Comparison of ENCODE assay signal across 7 cellular contexts in genomic region chr16:30844671-30845449, GRCh38. TPM values are rescaled to one million over a fixed set of nuclear protein-coding genes. Genes with fewer than 3 reads are reported as not detected.
A peak's percentile ranks its signal among the peaks of the same experiment; 100 is the strongest.
DNase-seq lines count a peak whose midpoint lies in the region; FAIRE-seq and TF ChIP-seq lines count a peak whose summit lies in the region.

No MANE protein-coding gene starts in this region.

- no peaks in the 10 kb centered on the region for H3K9me3 Mint-ChIP-seq in activated T-helper 2 cell treated with anti-CD3 and anti-CD28 coated beads, Interferon-gamma antibody, Interleukin-2, Interleukin-4, amounts not matched to agents 10 μg/mL and 5 μg/mL and 100 μg/mL, durations not matched to agents 14 hours and 24 hours and 36 hours

- peaks cover 10% of the 10 kb centered on the region for H3K4me1 Mint-ChIP-seq in activated T-helper 2 cell treated with anti-CD3 and anti-CD28 coated beads, Interferon-gamma antibody, Interleukin-2, Interleukin-4, amounts not matched to agents 10 μg/mL and 5 μg/mL and 100 μg/mL, durations not matched to agents 14 hours and 24 hours and 36 hours (ENCODE audit: low read depth)

- no peaks in the 10 kb centered on the region for H3K36me3 Mint-ChIP-seq in activated T-helper 2 cell treated with anti-CD3 and anti-CD28 coated beads, Interferon-gamma antibody, Interleukin-2, Interleukin-4, amounts not matched to agents 10 μg/mL and 5 μg/mL and 100 μg/mL, durations not matched to agents 14 hours and 24 hours and 36 hours (ENCODE audit: low read depth)

- DNase-seq in GM18507 (ENCODE audit: extremely low spot score, insufficient read length, low read depth) (peak; percentile 67), LoVo (ENCODE audit: low spot score) (peak; percentile 76), foreskin fibroblast (peak; percentile 80 to 95), non-pigmented ciliary epithelial cell (ENCODE audit: low read depth) (peak; percentile 61)
- DNase-seq in activated T-helper 2 cell treated with anti-CD3 and anti-CD28 coated beads, Interferon-gamma antibody, Interleukin-2, Interleukin-4, amounts not matched to agents 10 μg/mL and 5 μg/mL and 100 μg/mL, durations not matched to agents 14 hours and 24 hours and 36 hours (ENCODE audit: low spot score) = peak; percentile 74

- peak overlapping the region; percentile 40 for H3K27ac Mint-ChIP-seq in activated T-helper 2 cell treated with anti-CD3 and anti-CD28 coated beads, Interferon-gamma antibody, Interleukin-2, Interleukin-4, amounts not matched to agents 10 μg/mL and 5 μg/mL and 100 μg/mL, durations not matched to agents 14 hours and 24 hours and 36 hours

- H3K4me1 ChIP-seq in subcutaneous abdominal adipose tissue (ENCODE audit: control insufficient read depth in 5 of 5, insufficient read depth in 5 of 5, low read length in 5 of 5) = peaks cover 5 to 10% (median 8%) of the 10 kb centered on the region in 5 donors

- intact Hi-C loops in activated T-helper 2 cell treated with anti-CD3 and anti-CD28 coated beads, Interferon-gamma antibody, Interleukin-2, Interleukin-4, amounts not matched to agents 10 μg/mL and 5 μg/mL and 100 μg/mL, durations not matched to agents 14 hours and 24 hours and 36 hours (cut with micrococcal nuclease) = loop anchor here (1.0 to 2.0 kb wide), 4 partner anchors 30 to 97 kb away; no protein-coding TSS in a partner anchor

- no peaks in the 10 kb centered on the region for H3K27me3 Mint-ChIP-seq in activated T-helper 2 cell treated with anti-CD3 and anti-CD28 coated beads, Interferon-gamma antibody, Interleukin-2, Interleukin-4, amounts not matched to agents 10 μg/mL and 5 μg/mL and 100 μg/mL, durations not matched to agents 14 hours and 24 hours and 36 hours (ENCODE audit: low read depth)

- no peaks in the 10 kb centered on the region for H3K9me3 ChIP-seq in subcutaneous abdominal adipose tissue (ENCODE audit: control insufficient read depth in 5 of 5, low read length in 5 of 5)

- H3K9ac ChIP-seq in subcutaneous abdominal adipose tissue (ENCODE audit: low read length in 5 of 5) = peak overlapping the region in 2 of 5 donors; percentile 22 to 48

- TF ChIP-seq CTCF in foreskin fibroblast (IDR thresholded peaks at IDR 0.05; ENCODE audit: low read depth, low read length) = peak; percentile 89

- H3K4me3 Mint-ChIP-seq in activated T-helper 2 cell treated with anti-CD3 and anti-CD28 coated beads, Interferon-gamma antibody, Interleukin-2, Interleukin-4, amounts not matched to agents 10 μg/mL and 5 μg/mL and 100 μg/mL, durations not matched to agents 14 hours and 24 hours and 36 hours (ENCODE audit: low read depth) = no peak overlapping the region

- H3K36me3 ChIP-seq in subcutaneous abdominal adipose tissue (ENCODE audit: control insufficient read depth in 5 of 5, insufficient read depth in 5 of 5, low read length in 5 of 5) = no peaks in the 10 kb centered on the region

- no peak overlapping the region for H3K27ac ChIP-seq in subcutaneous abdominal adipose tissue (ENCODE audit: low read depth, low read length)

- TF ChIP-seq POLR2A in Raji (IDR thresholded peaks at IDR 0.05; ENCODE audit: insufficient read depth, low read depth, low read length) = peak; percentile 38; the same call in 1 of the 2 replicates

- H3K4me3 ChIP-seq in foreskin fibroblast (ENCODE audit: low read depth in 1 of 2, low read length in 2 of 2) = peak overlapping the region; percentile 15 to 44
- peak overlapping the region; percentile 20 to 64 (median 53) for H3K4me3 ChIP-seq in subcutaneous abdominal adipose tissue (ENCODE audit: low read depth in 1 of 5, low read length in 5 of 5)

- H3K27me3 ChIP-seq in subcutaneous abdominal adipose tissue (ENCODE audit: control insufficient read depth in 5 of 5, insufficient read depth in 4 of 5, low read length in 5 of 5) = no peaks in the 10 kb centered on the region

- peak; percentile 89 for FAIRE-seq in GM18507 (lab: Jason Lieb, UNC)

RNA-seq across cellular contexts. Expression of gene BCL7C, which starts 49.0 kb away (rescaled TPM):
- total RNA-seq in activated T-helper 2 cell treated with anti-CD3 and anti-CD28 coated beads, Interferon-gamma antibody, Interleukin-2, Interleukin-4, amounts not matched to agents 10 μg/mL and 5 μg/mL and 100 μg/mL, durations not matched to agents 14 hours and 24 hours and 36 hours = 26.8 and 27.1 TPM in 2 replicates

RNA-seq across cellular contexts. Expression of gene CTF1, which starts 51.6 kb away (rescaled TPM):
- total RNA-seq in activated T-helper 2 cell treated with anti-CD3 and anti-CD28 coated beads, Interferon-gamma antibody, Interleukin-2, Interleukin-4, amounts not matched to agents 10 μg/mL and 5 μg/mL and 100 μg/mL, durations not matched to agents 14 hours and 24 hours and 36 hours = 0.21 and 0.30 TPM in 2 replicates

RNA-seq across cellular contexts. Expression of gene ZNF629, which starts 57.9 kb away (rescaled TPM):
- total RNA-seq in activated T-helper 2 cell treated with anti-CD3 and anti-CD28 coated beads, Interferon-gamma antibody, Interleukin-2, Interleukin-4, amounts not matched to agents 10 μg/mL and 5 μg/mL and 100 μg/mL, durations not matched to agents 14 hours and 24 hours and 36 hours = 0.78 and 0.82 TPM in 2 replicates
